ENCODE assay signal across 21 cellular contexts in the genomic region with DNA sequence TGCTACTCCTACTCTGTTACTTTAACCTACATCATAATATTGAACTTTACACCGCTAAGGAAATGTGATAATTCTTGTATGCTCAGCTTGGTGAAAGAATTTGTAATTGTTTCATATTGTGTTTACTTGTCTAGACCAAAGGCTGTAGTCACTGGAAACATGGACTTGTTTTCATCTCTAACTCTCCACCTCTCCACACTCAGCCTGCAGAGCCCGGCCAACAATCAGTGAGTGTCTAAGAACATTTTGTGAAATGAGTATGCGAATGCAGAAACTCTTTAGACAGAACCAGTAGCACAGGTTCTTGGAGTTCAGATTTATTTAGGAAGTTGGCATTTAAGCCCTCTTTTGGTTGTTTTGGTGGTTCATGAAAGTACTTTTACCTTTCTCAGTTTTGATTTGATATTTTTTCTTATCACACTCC.
"Had no signal": no experiment of that assay in that cellular context is flagged by ENCODE, and none has a peak within 500 bp of the region (broad histone marks: within the 10 kb centered on the region; RNA-seq: fewer than 3 reads in every experiment).

No MANE protein-coding gene starts in this region.

- FAIRE-seq: colon had no signal

- H3K36me3 ChIP-seq: cardiac muscle cell, gastrocnemius medialis, heart right ventricle, lower lobe of right lung, thoracic aorta had no signal

- H3K9ac ChIP-seq: SK-N-SH had no signal

- H3K27ac ChIP-seq: cardiac muscle cell, gastrocnemius medialis, lower lobe of right lung, thoracic aorta had no signal

- H3K27me3 ChIP-seq: cardiac muscle cell, gastrocnemius medialis, heart right ventricle had no signal

- H3K4me2 ChIP-seq: SK-N-SH had no signal

- DNase-seq: activated CD4-positive, alpha-beta T cell treated with anti-CD3 and anti-CD28 coated beads, Interleukin-2, amount 10 ng/mL, durations not matched to agents 24 days and 14 days; activated CD8-positive, alpha-beta T cell treated with anti-CD3 and anti-CD28 coated beads for 36 hours; activated naive CD4-positive, alpha-beta T cell; activated naive CD8-positive, alpha-beta T cell treated with anti-CD3 and anti-CD28 coated beads for 36 hours; activated T-cell treated with anti-CD3 and anti-CD28 coated beads, Interleukin-2, amount 50 U/mL, for 1 hour; amniotic stem cell; gastrocnemius medialis; lower lobe of right lung; posterior cingulate gyrus; retina; SK-N-SH; stimulated activated naive CD8-positive, alpha-beta T cell treated with anti-CD3 and anti-CD28 coated beads, Interleukin-15, amount 100 ng/mL, for 72 hours; T-helper 1 cell; T-helper 9 cell had no signal

- ATAC-seq: activated CD8-positive, alpha-beta T cell treated with anti-CD3 and anti-CD28 coated beads for 36 hours; activated T-helper 17 cell treated with anti-CD3 and anti-CD28 coated beads, Interleukin-2, amount 50 U/mL, for 72 hours; gastrocnemius medialis; lower lobe of right lung; natural killer cell treated with Interleukin-12 subunit alpha and Interleukin-12 subunit beta and Interleukin-15 and Interleukin-18, amount 100 ng/mL, for 72 hours; stimulated activated naive CD8-positive, alpha-beta T cell treated with anti-CD3 and anti-CD28 coated beads, Interleukin-15, amount 100 ng/mL, for 72 hours had no signal

- H3K4me3 Mint-ChIP-seq: activated CD4-positive, alpha-beta T cell treated with anti-CD3 and anti-CD28 coated beads, Interleukin-2, amount 10 ng/mL, durations not matched to agents 24 days and 14 days; activated CD8-positive, alpha-beta T cell treated with anti-CD3 and anti-CD28 coated beads for 36 hours; activated naive CD8-positive, alpha-beta T cell treated with anti-CD3 and anti-CD28 coated beads for 36 hours; activated T-helper 17 cell treated with anti-CD3 and anti-CD28 coated beads, Interleukin-2, amount 50 U/mL, for 72 hours; natural killer cell treated with Interleukin-12 subunit alpha and Interleukin-12 subunit beta and Interleukin-15 and Interleukin-18, amount 100 ng/mL, for 72 hours; stimulated activated naive CD8-positive, alpha-beta T cell treated with anti-CD3 and anti-CD28 coated beads, Interleukin-15, amount 100 ng/mL, for 72 hours had no signal

- H3K27ac Mint-ChIP-seq: activated CD4-positive, alpha-beta T cell treated with anti-CD3 and anti-CD28 coated beads, Interleukin-2, amount 10 ng/mL, durations not matched to agents 24 days and 14 days; activated CD8-positive, alpha-beta T cell treated with anti-CD3 and anti-CD28 coated beads for 36 hours; activated naive CD8-positive, alpha-beta T cell treated with anti-CD3 and anti-CD28 coated beads for 36 hours; activated T-helper 17 cell treated with anti-CD3 and anti-CD28 coated beads, Interleukin-2, amount 50 U/mL, for 72 hours; natural killer cell treated with Interleukin-12 subunit alpha and Interleukin-12 subunit beta and Interleukin-15 and Interleukin-18, amount 100 ng/mL, for 72 hours; stimulated activated naive CD8-positive, alpha-beta T cell treated with anti-CD3 and anti-CD28 coated beads, Interleukin-15, amount 100 ng/mL, for 72 hours had no signal

- H3K9me2 ChIP-seq: SK-N-SH had no signal

- H3K9me3 ChIP-seq: gastrocnemius medialis, heart right ventricle, lower lobe of right lung, SK-N-SH, thoracic aorta had no signal

- H3K4me3 ChIP-seq: cardiac muscle cell, gastrocnemius medialis, heart right ventricle, lower lobe of right lung, skin epidermis, thoracic aorta had no signal

- H3K36me3 Mint-ChIP-seq: natural killer cell treated with Interleukin-12 subunit alpha and Interleukin-12 subunit beta and Interleukin-15 and Interleukin-18, amount 100 ng/mL, for 72 hours had no signal

- H3K9me3 Mint-ChIP-seq: activated CD4-positive, alpha-beta T cell treated with anti-CD3 and anti-CD28 coated beads, Interleukin-2, amount 10 ng/mL, durations not matched to agents 24 days and 14 days; activated CD8-positive, alpha-beta T cell treated with anti-CD3 and anti-CD28 coated beads for 36 hours; activated naive CD8-positive, alpha-beta T cell treated with anti-CD3 and anti-CD28 coated beads for 36 hours; activated T-helper 17 cell treated with anti-CD3 and anti-CD28 coated beads, Interleukin-2, amount 50 U/mL, for 72 hours; natural killer cell treated with Interleukin-12 subunit alpha and Interleukin-12 subunit beta and Interleukin-15 and Interleukin-18, amount 100 ng/mL, for 72 hours; stimulated activated naive CD8-positive, alpha-beta T cell treated with anti-CD3 and anti-CD28 coated beads, Interleukin-15, amount 100 ng/mL, for 72 hours had no signal
